ENCODE assay signal across 10 cellular contexts in the genomic region with DNA sequence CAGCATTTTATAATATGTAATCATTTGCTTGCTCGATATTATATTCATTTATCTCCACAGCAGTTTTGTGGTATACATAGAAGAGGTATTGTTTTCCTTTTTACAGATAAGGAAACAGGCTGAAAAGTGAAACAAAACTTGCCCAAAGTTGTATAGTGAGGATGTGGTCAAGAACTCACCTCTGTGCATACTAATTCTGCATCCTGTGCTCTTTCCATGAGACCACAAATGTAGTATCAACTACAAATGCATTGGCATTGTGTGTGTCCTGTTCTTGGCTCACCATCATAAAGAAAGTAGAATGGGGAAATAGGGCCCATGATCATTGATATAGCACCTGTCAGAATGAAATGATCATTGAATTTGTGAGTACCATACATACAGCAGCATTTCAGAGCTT.
DNase-seq lines count a peak whose midpoint lies in the region; ATAC-seq and TF ChIP-seq lines count a peak whose summit lies in the region.
"Had no signal": no experiment of that assay in that cellular context is flagged by ENCODE, and none has a peak within 500 bp of the region (broad histone marks: within the 10 kb centered on the region; RNA-seq: fewer than 3 reads in every experiment).

No MANE protein-coding gene starts in this region.

- intact Hi-C loops in testis (cut with DNase I; ENCODE audit: low total_unique reads), result no loop called here

- no peaks in the 10 kb centered on the region for H3K27me3 ChIP-seq in foreskin keratinocyte
- H3K27me3 ChIP-seq in testis, result no peaks in the 10 kb centered on the region

- DNase-seq in effector memory CD8-positive, alpha-beta T cell, result peak in 2 of 3 experiments; percentile 17 to 22
- DNase-seq in foreskin keratinocyte (no peak), NCI-H1048 (lab: John Stamatoyannopoulos, UW) (no peak), testis (no peak), NAMALWA (ENCODE audit: low spot score) (no peak)
- DNase-seq: nephron progenitor cell; stimulated activated CD4-positive, alpha-beta T cell treated with anti-CD3 and anti-CD28 coated beads, Interleukin-1b, Interleukin-23, amount 100 ng/mL, for 48 hours had no signal

- no peaks in the 10 kb centered on the region for H3K4me1 ChIP-seq in foreskin keratinocyte
- no peaks in the 10 kb centered on the region for H3K4me1 ChIP-seq in testis

- no peaks in the 10 kb centered on the region for H3K9me3 Mint-ChIP-seq in effector memory CD8-positive, alpha-beta T cell

- peak overlapping the region; percentile 11 to 25 for H3K4me3 Mint-ChIP-seq in effector memory CD8-positive, alpha-beta T cell
- H3K4me3 Mint-ChIP-seq: nephron progenitor cell had no signal

- 57 to 71% methylated on average over 1 of the region's 1 CpG for WGBS in testis, 2 donors

- no peak for TF ChIP-seq POLR2A in testis (IDR thresholded peaks at IDR 0.05)

- no peaks in the 10 kb centered on the region for H3K27me3 Mint-ChIP-seq in effector memory CD8-positive, alpha-beta T cell

- H3K4me1 Mint-ChIP-seq in effector memory CD8-positive, alpha-beta T cell (ENCODE audit: low read depth in 2 of 2), result peaks cover 20 to 23% of the 10 kb centered on the region in 2 donors
- H3K4me1 Mint-ChIP-seq: nephron progenitor cell had no signal

- no peak for TF ChIP-seq CTCF in foreskin keratinocyte (conservative IDR thresholded peaks at IDR 0.05)
- no peak for TF ChIP-seq CTCF in testis (IDR thresholded peaks at IDR 0.05)

- no peaks in the 10 kb centered on the region for H3K36me3 ChIP-seq in testis (ENCODE audit: low read depth, missing control alignments)

- H3K4me3 ChIP-seq in testis, result no peak overlapping the region

- H3K36me3 Mint-ChIP-seq in effector memory CD8-positive, alpha-beta T cell (ENCODE audit: insufficient read depth), result no peaks in the 10 kb centered on the region

- ATAC-seq in GM18868 (IDR thresholded peaks at IDR 0.05; ENCODE audit: unreplicated experiment) (peak; percentile 82), GM21515 (IDR thresholded peaks at IDR 0.05; ENCODE audit: unreplicated experiment) (peak; percentile 96), HG03159 (IDR thresholded peaks at IDR 0.05; ENCODE audit: unreplicated experiment) (peak; percentile 99), foreskin keratinocyte (no peak)
- peak; percentile 97 for ATAC-seq in effector memory CD8-positive, alpha-beta T cell (replicated peaks)

- H3K27ac Mint-ChIP-seq in effector memory CD8-positive, alpha-beta T cell, result peak overlapping the region in 1 of 2 donors; percentile 42
- H3K27ac Mint-ChIP-seq: nephron progenitor cell had no signal

- H3K27ac ChIP-seq in foreskin keratinocyte (no peak overlapping the region), testis (no peak overlapping the region)

- no peaks in the 10 kb centered on the region for H3K9me3 ChIP-seq in testis

Comparison
In these comparisons a context has a peak if more than half of its experiments do, and no peak if none do; other contexts are left out.
1. DNase-seq: peak in effector memory CD8-positive, alpha-beta T cell (2 of 3); none in foreskin keratinocyte (0 of 2), NCI-H1048 (single experiment), testis (single experiment) and NAMALWA (single experiment).